26 cellular contexts compared by ENCODE assay signal in genomic region chr5:138972230-138972629, GRCh38.
A peak's percentile ranks its signal among the peaks of the same experiment; 100 is the strongest.
DNase-seq lines count a peak whose midpoint lies in the region; ATAC-seq and TF ChIP-seq lines count a peak whose summit lies in the region.
"Had no signal": no experiment of that assay in that cellular context is flagged by ENCODE, and none has a peak within 500 bp of the region (broad histone marks: within the 10 kb centered on the region; RNA-seq: fewer than 3 reads in every experiment).

No MANE protein-coding gene starts in this region.

- POLR2A ChIA-PET in T-cell (lab: Charles Lee): no interaction called here

- no peaks in the 10 kb centered on the region for H3K27me3 ChIP-seq in WERI-Rb-1 (ENCODE audit: insufficient read depth, low read depth, severe bottlenecking)
- H3K27me3 ChIP-seq: adrenal gland; BLaER1 treated with 17β-estradiol and CSF1 and Interleukin-3, amounts not matched to agents 10 nM and 100 nM; gastrocnemius medialis; spleen; transverse colon had no signal

- peak overlapping the region; percentile 60 for H3K27ac ChIP-seq in WERI-Rb-1
- H3K27ac ChIP-seq: A549; adrenal gland; BLaER1 treated with 17β-estradiol and CSF1 and Interleukin-3, amounts not matched to agents 10 nM and 100 nM; gastrocnemius medialis; RWPE1; spleen; transverse colon had no signal

- H3K4me3 Mint-ChIP-seq in T-helper 2 cell treated with Interferon-gamma antibody and Interleukin-4, amounts not matched to agents 5 μg/mL and 100 μg/mL, for 36 hours: no peak overlapping the region
- H3K4me3 Mint-ChIP-seq in T-cell: no peak overlapping the region
- H3K4me3 Mint-ChIP-seq: activated CD8-positive, alpha-beta T cell treated with anti-CD3 and anti-CD28 coated beads for 36 hours; dendritic cell treated with granulocyte-macrophage colony-stimulating factor and Interleukin-4, amounts not matched to agents 40 ng/mL and 50 ng/mL, for 4 days; memory B cell; stimulated activated naive CD8-positive, alpha-beta T cell treated with anti-CD3 and anti-CD28 coated beads, Interleukin-15, Interleukin-2, amounts not matched to agents 100 ng/mL and 50 ng/mL, for 24 hours had no signal

- H3K27ac Mint-ChIP-seq in T-helper 2 cell treated with Interferon-gamma antibody and Interleukin-4, amounts not matched to agents 5 μg/mL and 100 μg/mL, for 36 hours: no peak overlapping the region
- H3K27ac Mint-ChIP-seq in T-cell: no peak overlapping the region
- H3K27ac Mint-ChIP-seq: activated CD8-positive, alpha-beta T cell treated with anti-CD3 and anti-CD28 coated beads for 36 hours; dendritic cell treated with granulocyte-macrophage colony-stimulating factor and Interleukin-4, amounts not matched to agents 40 ng/mL and 50 ng/mL, for 4 days; memory B cell; stimulated activated naive CD8-positive, alpha-beta T cell treated with anti-CD3 and anti-CD28 coated beads, Interleukin-15, Interleukin-2, amounts not matched to agents 100 ng/mL and 50 ng/mL, for 24 hours had no signal

- H3K36me3 Mint-ChIP-seq in T-helper 2 cell treated with Interferon-gamma antibody and Interleukin-4, amounts not matched to agents 5 μg/mL and 100 μg/mL, for 36 hours (ENCODE audit: low read depth): no peaks in the 10 kb centered on the region
- peaks cover 13% of the 10 kb centered on the region for H3K36me3 Mint-ChIP-seq in T-cell

- H3K9me3 ChIP-seq in WERI-Rb-1 (ENCODE audit: severe bottlenecking): no peaks in the 10 kb centered on the region
- H3K9me3 ChIP-seq: A549, adrenal gland, gastrocnemius medialis, spleen, transverse colon had no signal

- H3K4me1 Mint-ChIP-seq in T-helper 2 cell treated with Interferon-gamma antibody and Interleukin-4, amounts not matched to agents 5 μg/mL and 100 μg/mL, for 36 hours (ENCODE audit: low read depth): peaks cover 14% of the 10 kb centered on the region
- no peaks in the 10 kb centered on the region for H3K4me1 Mint-ChIP-seq in T-cell
- H3K4me1 Mint-ChIP-seq: memory B cell had no signal

- no peak for TF ChIP-seq CTCF in AG10803 (conservative IDR thresholded peaks at IDR 0.05; ENCODE audit: low read length)
- TF ChIP-seq CTCF in WERI-Rb-1 (IDR thresholded peaks at IDR 0.05; ENCODE audit: low read depth, low read length): no peak

- DNase-seq in AG10803 (ENCODE audit: low read depth): peak; percentile 90
- no peak for DNase-seq in WERI-Rb-1
- DNase-seq in fibroblast of the conjunctiva (ENCODE audit: low read depth): peak; percentile 26
- DNase-seq in left lobe of liver (ENCODE audit: low spot score): peak; percentile 15
- DNase-seq in C1 segment of cervical spinal cord (lab: John Stamatoyannopoulos, UW): no peak
- DNase-seq in T-helper 2 cell treated with Interferon-gamma antibody and Interleukin-4, amounts not matched to agents 5 μg/mL and 100 μg/mL, for 36 hours (ENCODE audit: low spot score): no peak
- DNase-seq in T-cell: no peak
- no peak for DNase-seq in NCI-H2107 treated with DMSO at 0.1 percent for 48 hours (lab: John Stamatoyannopoulos, UW; ENCODE audit: unreplicated experiment)
- DNase-seq: activated CD4-positive, CD25-positive, alpha-beta regulatory T cell treated with anti-CD3 and anti-CD28 coated beads, Interleukin-2, amount 50 U/mL, for 72 hours; activated CD8-positive, alpha-beta T cell treated with anti-CD3 and anti-CD28 coated beads for 36 hours; activated gamma-delta T cell treated with Interleukin-2 at 50 U/mL for 16 hours; activated T-cell treated with anti-CD3 and anti-CD28 coated beads for 4 hours; gastrocnemius medialis; NCI-H2107; NCI-H526 treated with DMSO at 0.1 percent for 48 hours; nucleus accumbens; spleen; stimulated activated CD4-positive, alpha-beta T cell treated with anti-CD3 and anti-CD28 coated beads, Interleukin-4, amount 100 ng/mL, for 1 hour; transverse colon had no signal

- no peaks in the 10 kb centered on the region for H3K27me3 Mint-ChIP-seq in T-helper 2 cell treated with Interferon-gamma antibody and Interleukin-4, amounts not matched to agents 5 μg/mL and 100 μg/mL, for 36 hours (ENCODE audit: low read depth)
- no peaks in the 10 kb centered on the region for H3K27me3 Mint-ChIP-seq in T-cell
- H3K27me3 Mint-ChIP-seq: activated CD8-positive, alpha-beta T cell treated with anti-CD3 and anti-CD28 coated beads for 36 hours; dendritic cell treated with granulocyte-macrophage colony-stimulating factor and Interleukin-4, amounts not matched to agents 40 ng/mL and 50 ng/mL, for 4 days; memory B cell; stimulated activated naive CD8-positive, alpha-beta T cell treated with anti-CD3 and anti-CD28 coated beads, Interleukin-15, Interleukin-2, amounts not matched to agents 100 ng/mL and 50 ng/mL, for 24 hours had no signal

- no peaks in the 10 kb centered on the region; the same call in none of the 2 replicates for H3K36me3 ChIP-seq in WERI-Rb-1
- H3K36me3 ChIP-seq: adrenal gland, gastrocnemius medialis, spleen, transverse colon had no signal

- CTCF ChIA-PET in T-cell (lab: Charles Lee): no interaction called here

- H3K4me3 ChIP-seq in AG10803 (ENCODE audit: low read length) (no peak overlapping the region), WERI-Rb-1 (ENCODE audit: low read depth, low read length) (no peak overlapping the region)
- H3K4me3 ChIP-seq: A549; adrenal gland; BLaER1 treated with 17β-estradiol and CSF1 and Interleukin-3, amounts not matched to agents 10 nM and 100 nM; gastrocnemius medialis; spleen; transverse colon had no signal

- ATAC-seq in left lobe of liver (no peak), T-cell (replicated peaks in 1 of 4) (no peak)
- ATAC-seq: A549; activated CD8-positive, alpha-beta T cell treated with anti-CD3 and anti-CD28 coated beads for 36 hours; gastrocnemius medialis had no signal

- no peaks in the 10 kb centered on the region for H3K9me3 Mint-ChIP-seq in T-helper 2 cell treated with Interferon-gamma antibody and Interleukin-4, amounts not matched to agents 5 μg/mL and 100 μg/mL, for 36 hours
- H3K9me3 Mint-ChIP-seq in T-cell: no peaks in the 10 kb centered on the region
- H3K9me3 Mint-ChIP-seq: activated CD8-positive, alpha-beta T cell treated with anti-CD3 and anti-CD28 coated beads for 36 hours; dendritic cell treated with granulocyte-macrophage colony-stimulating factor and Interleukin-4, amounts not matched to agents 40 ng/mL and 50 ng/mL, for 4 days; memory B cell; stimulated activated naive CD8-positive, alpha-beta T cell treated with anti-CD3 and anti-CD28 coated beads, Interleukin-15, Interleukin-2, amounts not matched to agents 100 ng/mL and 50 ng/mL, for 24 hours had no signal

Comparison
In these comparisons a context has a peak if more than half of its experiments do, and no peak if none do; other contexts are left out.
1. DNase-seq: peak in AG10803 (single experiment), fibroblast of the conjunctiva (single experiment) and left lobe of liver (single experiment); none in WERI-Rb-1 (single experiment), C1 segment of cervical spinal cord (0 of 14), T-helper 2 cell treated with Interferon-gamma antibody and Interleukin-4, amounts not matched to agents 5 μg/mL and 100 μg/mL, for 36 hours (single experiment), T-cell (0 of 34) and NCI-H2107 treated with DMSO at 0.1 percent for 48 hours (single experiment).